ENCODE assay signal across 8 cellular contexts in genomic region chrX:46796574-46797191, GRCh38. TPM values are rescaled to one million over a fixed set of nuclear protein-coding genes. Genes with fewer than 3 reads are reported as not detected.
DNase-seq lines count a peak whose midpoint lies in the region; ATAC-seq and TF ChIP-seq lines count a peak whose summit lies in the region.

No MANE protein-coding gene starts in this region.

- no peak for TF ChIP-seq POLR2A in thyroid gland (IDR thresholded peaks at IDR 0.05)

- H3K9me3 ChIP-seq in thyroid gland: no peaks in the 10 kb centered on the region

- no peak overlapping the region for H3K27ac ChIP-seq in thyroid gland

- DNase-seq in GM04504 (ENCODE audit: low read depth): peak; percentile 36
- peak; percentile 81 for DNase-seq in RKO (ENCODE audit: low spot score)
- DNase-seq in activated T-helper 1 cell treated with Interleukin-2 at 50 U/mL for 16 hours (ENCODE audit: low read depth): peak; percentile 29
- DNase-seq in fibroblast of pulmonary artery (ENCODE audit: low read depth): peak; percentile 76
- DNase-seq in omental fat pad (ENCODE audit: low spot score): peak; percentile 83
- DNase-seq in thyroid gland: peak; percentile 70 to 77

- intact Hi-C loops in thyroid gland (cut with DNase I): no loop called here

- H3K36me3 ChIP-seq in thyroid gland: no peaks in the 10 kb centered on the region

- ATAC-seq in omental fat pad (ENCODE audit: low FRiP score): peak; percentile 68
- ATAC-seq in GM21619 (IDR thresholded peaks at IDR 0.05; ENCODE audit: unreplicated experiment): no peak

- peak; percentile 83 for TF ChIP-seq RAD21 in Ishikawa (IDR thresholded peaks at IDR 0.05; ENCODE audit: low read depth)

- peak; percentile 74 for TF ChIP-seq CTCF in fibroblast of pulmonary artery (IDR thresholded peaks at IDR 0.05; ENCODE audit: low read length, missing control alignments)
- TF ChIP-seq CTCF in omental fat pad (IDR thresholded peaks at IDR 0.05): peak in 1 of 3 donors; percentile 48
- TF ChIP-seq CTCF in thyroid gland (IDR thresholded peaks at IDR 0.05): peak in 5 of 6 experiments; percentile 27 to 68 (median 60)

- H3K27me3 ChIP-seq in thyroid gland: no peaks in the 10 kb centered on the region

- H3K4me3 ChIP-seq in fibroblast of pulmonary artery (replicated peaks; ENCODE audit: low read depth, low read length) (no peak overlapping the region), thyroid gland (replicated peaks in 1 of 3) (no peak overlapping the region)

- WGBS in thyroid gland, 2 donors: 44 to 47% methylated on average over 7 to 8 of the region's 8 CpGs

- no peaks in the 10 kb centered on the region for H3K4me1 ChIP-seq in thyroid gland

- no peak for TF ChIP-seq EP300 in Ishikawa (IDR thresholded peaks at IDR 0.05; ENCODE audit: borderline replicate concordance)

TF ChIP-seq in Ishikawa, 13 proteins besides CTCF, POLR2A, EP300 and RAD21:
- no peak for TF ChIP-seq MAX (IDR thresholded peaks at IDR 0.05)
- no peak for TF ChIP-seq TCF12 (IDR thresholded peaks at IDR 0.05; ENCODE audit: low read depth)
- no peak for TF ChIP-seq NFIC (IDR thresholded peaks at IDR 0.05)
- no peak for TF ChIP-seq TEAD4 (IDR thresholded peaks at IDR 0.05)
- no peak for TF ChIP-seq USF1 (IDR thresholded peaks at IDR 0.05)
- no peak for TF ChIP-seq REST (IDR thresholded peaks at IDR 0.05; ENCODE audit: low read depth)

RNA-seq across cellular contexts. Expression of gene SLC9A7, which starts 37.8 kb away (rescaled TPM):
- total RNA-seq in omental fat pad (1 to 10 TPM in 3 of 4 donors, under 1 TPM in 1; 0.63 to 9.0 (median 2.7) TPM), thyroid gland (10 to 100 TPM; 18.4 to 35.5 (median 26.3) TPM)

RNA-seq across cellular contexts. Expression of gene RP2, which starts 40.2 kb away (rescaled TPM):
- total RNA-seq in omental fat pad: 10 to 100 TPM; 12.1 to 20.9 (median 14.7) TPM
- 10 to 100 TPM in 2 of 4 donors, 1 to 10 TPM in 2; 7.5 to 12.9 (median 10.1) TPM for total RNA-seq in thyroid gland

Comparison
In these comparisons a context has a peak if more than half of its experiments do, and no peak if none do; other contexts are left out.
1. DNase-seq: peak in every context shown above with its lines; median percentile 83 in omental fat pad; 81 in RKO; 76 in fibroblast of pulmonary artery; 74 in thyroid gland; 36 in GM04504; 29 in activated T-helper 1 cell treated with Interleukin-2 at 50 U/mL for 16 hours.